27 cellular contexts compared by ENCODE assay signal in the genomic region with DNA sequence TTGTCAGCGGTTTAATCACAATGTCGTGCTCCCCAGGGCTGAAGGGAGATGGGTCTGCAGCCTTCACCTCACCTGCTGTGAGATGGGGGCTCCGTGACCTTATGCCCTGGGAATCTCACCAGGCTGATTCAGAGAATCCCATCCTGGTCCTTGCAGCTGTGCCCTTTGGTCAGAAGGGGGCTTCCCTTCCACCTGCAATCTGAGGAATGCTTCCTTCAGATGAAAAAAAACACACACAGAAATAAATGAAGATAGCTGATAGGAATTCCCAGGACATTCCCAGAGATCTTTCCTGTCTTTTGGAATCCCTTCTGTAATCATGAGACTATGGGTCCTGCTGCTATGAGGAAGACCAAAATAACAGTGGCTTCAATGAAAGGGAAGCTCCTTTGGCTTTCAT.
"Had no signal": no experiment of that assay in that cellular context is flagged by ENCODE, and none has a peak within 500 bp of the region (broad histone marks: within the 10 kb centered on the region; RNA-seq: fewer than 3 reads in every experiment).

No MANE protein-coding gene starts in this region.

- ATAC-seq: activated CD4-positive, CD25-positive, alpha-beta regulatory T cell treated with anti-CD3 and anti-CD28 coated beads, Interleukin-2, amount 50 U/mL, for 24 hours; mucosa of descending colon; natural killer cell treated with Interleukin-12 subunit alpha and Interleukin-12 subunit beta and Interleukin-15 and Interleukin-18, amount 100 ng/mL, for 72 hours had no signal

- H3K27me3 Mint-ChIP-seq: activated CD4-positive, alpha-beta memory T cell treated with anti-CD3 and anti-CD28 coated beads for 36 hours; activated CD4-positive, alpha-beta T cell treated with anti-CD3 and anti-CD28 coated beads, Interleukin-2, amount 10 ng/mL, durations not matched to agents 24 days and 14 days; natural killer cell treated with Interleukin-12 subunit alpha and Interleukin-12 subunit beta and Interleukin-15 and Interleukin-18, amount 100 ng/mL, for 72 hours had no signal

- H3K9me3 Mint-ChIP-seq: activated CD4-positive, alpha-beta memory T cell treated with anti-CD3 and anti-CD28 coated beads for 36 hours; activated CD4-positive, alpha-beta T cell treated with anti-CD3 and anti-CD28 coated beads, Interleukin-2, amount 10 ng/mL, durations not matched to agents 24 days and 14 days; activated naive CD4-positive, alpha-beta T cell treated with anti-CD3 and anti-CD28 coated beads for 36 hours; activated T-helper 1 cell treated with anti-CD3 and anti-CD28 coated beads, Interleukin-12 subunit alpha, Interleukin-12 subunit beta, Interleukin-2, Interleukin-4 antibody, amounts not matched to agents 30 ng/mL and 10 ng/mL and 1 ng/mL, durations not matched to agents 14 hours and 24 hours and 36 hours; natural killer cell treated with Interleukin-12 subunit alpha and Interleukin-12 subunit beta and Interleukin-15 and Interleukin-18, amount 100 ng/mL, for 72 hours; T-helper 2 cell treated with Interferon-gamma antibody and Interleukin-4, amounts not matched to agents 5 μg/mL and 100 μg/mL, for 36 hours had no signal

- H2AFZ ChIP-seq: parathyroid adenoma had no signal

- H3K36me3 ChIP-seq: brain microvascular endothelial cell, esophagus muscularis mucosa, lower lobe of right lung, right atrium auricular region, spleen, suprapubic skin, tibial artery had no signal

- H3K36me3 Mint-ChIP-seq: activated CD4-positive, alpha-beta memory T cell treated with anti-CD3 and anti-CD28 coated beads for 36 hours; natural killer cell treated with Interleukin-12 subunit alpha and Interleukin-12 subunit beta and Interleukin-15 and Interleukin-18, amount 100 ng/mL, for 72 hours had no signal

- H3K4me3 Mint-ChIP-seq: activated CD4-positive, alpha-beta memory T cell treated with anti-CD3 and anti-CD28 coated beads for 36 hours; activated CD4-positive, alpha-beta T cell treated with anti-CD3 and anti-CD28 coated beads, Interleukin-2, amount 10 ng/mL, durations not matched to agents 24 days and 14 days; activated naive CD4-positive, alpha-beta T cell treated with anti-CD3 and anti-CD28 coated beads for 36 hours; activated T-helper 1 cell treated with anti-CD3 and anti-CD28 coated beads, Interleukin-12 subunit alpha, Interleukin-12 subunit beta, Interleukin-2, Interleukin-4 antibody, amounts not matched to agents 30 ng/mL and 10 ng/mL and 1 ng/mL, durations not matched to agents 14 hours and 24 hours and 36 hours; natural killer cell treated with Interleukin-12 subunit alpha and Interleukin-12 subunit beta and Interleukin-15 and Interleukin-18, amount 100 ng/mL, for 72 hours; T-helper 2 cell treated with Interferon-gamma antibody and Interleukin-4, amounts not matched to agents 5 μg/mL and 100 μg/mL, for 36 hours had no signal

- H3K4me3 ChIP-seq: esophagus muscularis mucosa, lower lobe of right lung, mucosa of descending colon, psoas muscle, right atrium auricular region, spleen, suprapubic skin, tibial artery had no signal

- H3K27ac ChIP-seq: brain microvascular endothelial cell, esophagus muscularis mucosa, lower lobe of right lung, parathyroid adenoma, psoas muscle, spleen, suprapubic skin, tibial artery had no signal

- H3K27me3 ChIP-seq: brain microvascular endothelial cell, right atrium auricular region had no signal

- H3K27ac Mint-ChIP-seq: activated CD4-positive, alpha-beta memory T cell treated with anti-CD3 and anti-CD28 coated beads for 36 hours; activated CD4-positive, alpha-beta T cell treated with anti-CD3 and anti-CD28 coated beads, Interleukin-2, amount 10 ng/mL, durations not matched to agents 24 days and 14 days; activated naive CD4-positive, alpha-beta T cell treated with anti-CD3 and anti-CD28 coated beads for 36 hours; activated T-helper 1 cell treated with anti-CD3 and anti-CD28 coated beads, Interleukin-12 subunit alpha, Interleukin-12 subunit beta, Interleukin-2, Interleukin-4 antibody, amounts not matched to agents 30 ng/mL and 10 ng/mL and 1 ng/mL, durations not matched to agents 14 hours and 24 hours and 36 hours; natural killer cell treated with Interleukin-12 subunit alpha and Interleukin-12 subunit beta and Interleukin-15 and Interleukin-18, amount 100 ng/mL, for 72 hours; T-helper 2 cell treated with Interferon-gamma antibody and Interleukin-4, amounts not matched to agents 5 μg/mL and 100 μg/mL, for 36 hours had no signal

- H3K9me3 ChIP-seq: esophagus muscularis mucosa, mucosa of descending colon, psoas muscle, right atrium auricular region, suprapubic skin, tibial artery had no signal

- H3K79me2 ChIP-seq: parathyroid adenoma had no signal

- H3K4me1 ChIP-seq: parathyroid adenoma, suprapubic skin had no signal

- H3K4me1 Mint-ChIP-seq: activated CD4-positive, alpha-beta T cell treated with anti-CD3 and anti-CD28 coated beads, Interleukin-2, amount 10 ng/mL, durations not matched to agents 24 days and 14 days had no signal

- DNase-seq: activated CD4-positive, alpha-beta memory T cell treated with anti-CD3 and anti-CD28 coated beads for 36 hours; activated CD4-positive, alpha-beta T cell treated with anti-CD3 and anti-CD28 coated beads, Interleukin-2, amount 10 ng/mL, durations not matched to agents 24 days and 14 days; activated CD8-positive, alpha-beta memory T cell treated with anti-CD3 and anti-CD28 coated beads, Interleukin-2, amount 50 U/mL, for 4 hours; activated effector memory CD4-positive, alpha-beta T cell treated with anti-CD3 and anti-CD28 coated beads, Interleukin-2, amount 50 U/mL, for 16 hours; activated naive CD4-positive, alpha-beta T cell treated with anti-CD3 and anti-CD28 coated beads for 36 hours; activated T-cell treated with anti-CD3 and anti-CD28 coated beads, Interleukin-2, amount 50 U/mL, for 1 hour; amniotic stem cell; brain microvascular endothelial cell; caudate nucleus; cortex of kidney; foreskin melanocyte; lower lobe of right lung; mesenchymal stem cell; psoas muscle; spleen; stimulated activated naive CD4-positive, alpha-beta T cell; T-helper 1 cell; tibial artery had no signal
